ENCODE assay signal across 28 cellular contexts in the genomic region with DNA sequence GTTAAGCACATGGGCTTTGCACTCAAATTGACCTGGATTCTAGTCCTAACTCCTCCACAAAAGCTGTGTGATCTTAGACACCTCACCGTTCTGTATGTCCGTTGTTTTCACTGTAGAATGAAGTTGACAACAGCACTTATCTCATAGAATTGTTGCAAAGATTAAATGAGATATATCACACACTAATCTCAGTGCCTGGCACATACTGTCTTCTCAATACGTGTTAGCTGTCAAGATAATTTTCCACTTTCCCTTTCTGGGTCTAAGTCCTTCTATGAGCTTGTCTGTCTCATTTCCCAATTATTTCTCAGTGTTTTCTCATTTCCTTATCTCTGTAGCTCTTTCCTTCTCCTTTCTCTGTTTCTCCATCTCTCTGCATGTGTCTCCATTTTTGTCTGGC.
"Had no signal": no experiment of that assay in that cellular context is flagged by ENCODE, and none has a peak within 500 bp of the region (broad histone marks: within the 10 kb centered on the region; RNA-seq: fewer than 3 reads in every experiment).

No MANE protein-coding gene starts in this region.

- H3K27ac ChIP-seq: stomach, suprapubic skin, testis, thoracic aorta, thyroid gland, tibial artery, tibial nerve, transverse colon, upper lobe of left lung, upper lobe of right lung, uterus, vagina had no signal

- H3K9me3 Mint-ChIP-seq: stimulated activated effector memory CD8-positive, alpha-beta T cell treated with anti-CD3 and anti-CD28 coated beads, Interleukin-12 subunit alpha, Interleukin-12 subunit beta, amount 100 ng/mL, for 72 hours; stimulated activated memory B cell treated with anti-CD40 and anti-IgM and Interleukin-4, amounts not matched to agents 10 μg/mL and 1 μg/mL and 100 μg/mL, for 72 hours; stimulated activated naive CD8-positive, alpha-beta T cell treated with anti-CD3 and anti-CD28 coated beads, Interleukin-15, Interleukin-2, amounts not matched to agents 100 ng/mL and 50 ng/mL, for 24 hours; type B pancreatic cell had no signal

- H3K36me3 ChIP-seq: stomach, suprapubic skin, thoracic aorta, thyroid gland, tibial artery, tibial nerve, transverse colon, upper lobe of left lung, upper lobe of right lung, uterus, vagina had no signal

- ATAC-seq: stimulated activated effector memory CD8-positive, alpha-beta T cell treated with anti-CD3 and anti-CD28 coated beads, Interleukin-12 subunit alpha, Interleukin-12 subunit beta, amount 100 ng/mL, for 72 hours; stimulated activated memory B cell treated with anti-CD40 and anti-IgM and Interleukin-4, amounts not matched to agents 10 μg/mL and 1 μg/mL and 100 μg/mL, for 72 hours; stimulated activated naive B cell treated with anti-CD40 and anti-IgM and Interleukin-4, amounts not matched to agents 10 μg/mL and 1 μg/mL and 100 μg/mL, for 72 hours; stimulated activated naive CD8-positive, alpha-beta T cell treated with anti-CD3 and anti-CD28 coated beads, Interleukin-15, amount 100 ng/mL, for 72 hours; stimulated activated naive CD8-positive, alpha-beta T cell treated with anti-CD3 and anti-CD28 coated beads, Interleukin-15, Interleukin-2, amounts not matched to agents 100 U/mL and 50 U/mL, for 24 hours; upper lobe of right lung had no signal

- H3K4me1 ChIP-seq: suprapubic skin, testis, tibial nerve, transverse colon, upper lobe of left lung, upper lobe of right lung, uterus, vagina had no signal

- H3K4me1 Mint-ChIP-seq: stimulated activated effector memory CD8-positive, alpha-beta T cell treated with anti-CD3 and anti-CD28 coated beads, Interleukin-12 subunit alpha, Interleukin-12 subunit beta, amount 100 ng/mL, for 72 hours; stimulated activated memory B cell treated with anti-CD40 and anti-IgM and Interleukin-4, amounts not matched to agents 10 μg/mL and 1 μg/mL and 100 μg/mL, for 72 hours; stimulated activated naive B cell treated with anti-CD40 and anti-IgM and Interleukin-4, amounts not matched to agents 10 μg/mL and 1 μg/mL and 100 μg/mL, for 72 hours; stimulated activated naive CD8-positive, alpha-beta T cell treated with anti-CD3 and anti-CD28 coated beads, Interleukin-15, amount 100 ng/mL, for 72 hours had no signal

- H3K9me3 ChIP-seq: suprapubic skin, testis, thoracic aorta, thyroid gland, tibial artery, transverse colon, upper lobe of left lung, upper lobe of right lung, uterus, vagina had no signal

- H3K27me3 ChIP-seq: stomach, testis, thyroid gland, tibial artery, tibial nerve, transverse colon, upper lobe of left lung, upper lobe of right lung, uterus, vagina had no signal

- H3K27me3 Mint-ChIP-seq: stimulated activated memory B cell treated with anti-CD40 and anti-IgM and Interleukin-4, amounts not matched to agents 10 μg/mL and 1 μg/mL and 100 μg/mL, for 72 hours; stimulated activated naive CD8-positive, alpha-beta T cell treated with anti-CD3 and anti-CD28 coated beads, Interleukin-15, amount 100 ng/mL, for 72 hours; stimulated activated naive CD8-positive, alpha-beta T cell treated with anti-CD3 and anti-CD28 coated beads, Interleukin-15, Interleukin-2, amounts not matched to agents 100 ng/mL and 50 ng/mL, for 24 hours had no signal

- H3K27ac Mint-ChIP-seq: stimulated activated effector memory CD8-positive, alpha-beta T cell treated with anti-CD3 and anti-CD28 coated beads, Interleukin-12 subunit alpha, Interleukin-12 subunit beta, amount 100 ng/mL, for 72 hours; stimulated activated memory B cell treated with anti-CD40 and anti-IgM and Interleukin-4, amounts not matched to agents 10 μg/mL and 1 μg/mL and 100 μg/mL, for 72 hours; stimulated activated naive B cell treated with anti-CD40 and anti-IgM and Interleukin-4, amounts not matched to agents 10 μg/mL and 1 μg/mL and 100 μg/mL, for 72 hours; stimulated activated naive CD8-positive, alpha-beta T cell treated with anti-CD3 and anti-CD28 coated beads, Interleukin-15, amount 100 ng/mL, for 72 hours; stimulated activated naive CD8-positive, alpha-beta T cell treated with anti-CD3 and anti-CD28 coated beads, Interleukin-15, Interleukin-2, amounts not matched to agents 100 ng/mL and 50 ng/mL, for 24 hours; type B pancreatic cell had no signal

- H3K36me3 Mint-ChIP-seq: stimulated activated effector memory CD8-positive, alpha-beta T cell treated with anti-CD3 and anti-CD28 coated beads, Interleukin-12 subunit alpha, Interleukin-12 subunit beta, amount 100 ng/mL, for 72 hours; stimulated activated memory B cell treated with anti-CD40 and anti-IgM and Interleukin-4, amounts not matched to agents 10 μg/mL and 1 μg/mL and 100 μg/mL, for 72 hours; stimulated activated naive B cell treated with anti-CD40 and anti-IgM and Interleukin-4, amounts not matched to agents 10 μg/mL and 1 μg/mL and 100 μg/mL, for 72 hours; type B pancreatic cell had no signal

- H3K4me3 ChIP-seq: stomach, suprapubic skin, testis, thoracic aorta, thyroid gland, tibial artery, tibial nerve, transverse colon, upper lobe of left lung, upper lobe of right lung, uterus, vagina had no signal

- DNase-seq: stimulated activated CD4-positive, alpha-beta T cell treated with anti-CD3 and anti-CD28 coated beads, Interleukin-2, amount 100 ng/mL, for 48 hours; stimulated activated CD4-positive, alpha-beta T cell treated with anti-CD3 and anti-CD28 coated beads, Interleukin-4, amount 100 ng/mL, for 1 hour; stimulated activated CD4-positive, alpha-beta T cell treated with anti-CD3 and anti-CD28 coated beads, Interleukin-4, amount 100 ng/mL, for 24 hours; stimulated activated CD4-positive, alpha-beta T cell treated with anti-CD3 and anti-CD28 coated beads, Interleukin-4, amount 100 ng/mL, for 4 hours; stimulated activated CD8-positive, alpha-beta memory T cell treated with anti-CD3 and anti-CD28 coated beads, Interleukin-4, amount 100 ng/mL, for 48 hours; stimulated activated naive B cell treated with anti-CD40 and anti-IgM and Interleukin-4, amounts not matched to agents 10 μg/mL and 1 μg/mL and 100 μg/mL, for 72 hours; stimulated activated naive CD4-positive, alpha-beta T cell; stimulated activated naive CD4-positive, alpha-beta T cell treated with Interleukin-2 at 50 U/mL for 16 hours; stimulated activated naive CD8-positive, alpha-beta T cell treated with anti-CD3 and anti-CD28 coated beads, Interleukin-15, amount 100 ng/mL, for 72 hours; stimulated activated naive CD8-positive, alpha-beta T cell treated with anti-CD3 and anti-CD28 coated beads, Interleukin-15, Interleukin-2, amounts not matched to agents 100 U/mL and 50 U/mL, for 24 hours; stomach; substantia nigra; testis; thyroid gland; tibial artery; transverse colon; trophoblast cell; upper lobe of left lung; upper lobe of right lung; uterus had no signal

- H3K4me3 Mint-ChIP-seq: stimulated activated effector memory CD8-positive, alpha-beta T cell treated with anti-CD3 and anti-CD28 coated beads, Interleukin-12 subunit alpha, Interleukin-12 subunit beta, amount 100 ng/mL, for 72 hours; stimulated activated memory B cell treated with anti-CD40 and anti-IgM and Interleukin-4, amounts not matched to agents 10 μg/mL and 1 μg/mL and 100 μg/mL, for 72 hours; stimulated activated naive B cell treated with anti-CD40 and anti-IgM and Interleukin-4, amounts not matched to agents 10 μg/mL and 1 μg/mL and 100 μg/mL, for 72 hours; stimulated activated naive CD8-positive, alpha-beta T cell treated with anti-CD3 and anti-CD28 coated beads, Interleukin-15, amount 100 ng/mL, for 72 hours; stimulated activated naive CD8-positive, alpha-beta T cell treated with anti-CD3 and anti-CD28 coated beads, Interleukin-15, Interleukin-2, amounts not matched to agents 100 ng/mL and 50 ng/mL, for 24 hours; type B pancreatic cell had no signal
